1 cellular context compared by ENCODE assay signal in genomic region chr15:32659340-32659831, GRCh38.
TF ChIP-seq lines count a peak whose summit lies in the region.

No MANE protein-coding gene starts in this region.

TF ChIP-seq in HepG2, 621 proteins besides CTCF, POLR2A, EP300 and RAD21 (continued from another document):
- no peak for TF ChIP-seq RERE (CRISPR knock-in tag; IDR thresholded peaks at IDR 0.05; ENCODE audit: low read depth)
- TF ChIP-seq IKZF1 (IDR thresholded peaks at IDR 0.05): no peak
- no peak for TF ChIP-seq FOXA1 (IDR thresholded peaks at IDR 0.05)
- TF ChIP-seq FOXA1 (CRISPR knock-in tag; IDR thresholded peaks at IDR 0.05): peak; percentile 63
- TF ChIP-seq ZSCAN29 (CRISPR knock-in tag; conservative IDR thresholded peaks at IDR 0.05): no peak
- TF ChIP-seq, protein P1, sequence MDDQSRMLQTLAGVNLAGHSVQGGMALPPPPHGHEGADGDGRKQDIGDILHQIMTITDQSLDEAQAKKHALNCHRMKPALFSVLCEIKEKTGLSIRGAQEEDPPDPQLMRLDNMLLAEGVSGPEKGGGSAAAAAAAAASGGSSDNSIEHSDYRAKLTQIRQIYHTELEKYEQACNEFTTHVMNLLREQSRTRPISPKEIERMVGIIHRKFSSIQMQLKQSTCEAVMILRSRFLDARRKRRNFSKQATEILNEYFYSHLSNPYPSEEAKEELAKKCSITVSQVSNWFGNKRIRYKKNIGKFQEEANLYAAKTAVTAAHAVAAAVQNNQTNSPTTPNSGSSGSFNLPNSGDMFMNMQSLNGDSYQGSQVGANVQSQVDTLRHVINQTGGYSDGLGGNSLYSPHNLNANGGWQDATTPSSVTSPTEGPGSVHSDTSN (CRISPR knock-in tag; IDR thresholded peaks at IDR 0.05; ENCODE audit: borderline replicate concordance): no peak
